ENCODE assay signal across 34 cellular contexts in genomic region chr22:47119181-47119580, GRCh38.
"Had no signal": no experiment of that assay in that cellular context is flagged by ENCODE, and none has a peak within 500 bp of the region (broad histone marks: within the 10 kb centered on the region; RNA-seq: fewer than 3 reads in every experiment).

No MANE protein-coding gene starts in this region.

- H3K27me3 ChIP-seq: brain microvascular endothelial cell, Peyer's patch had no signal

- H3K36me3 Mint-ChIP-seq: activated naive CD4-positive, alpha-beta T cell treated with anti-CD3 and anti-CD28 coated beads, Interleukin-2, amount 10 ng/mL, durations not matched to agents 7 days and 5 days; activated naive CD8-positive, alpha-beta T cell had no signal

- H3K4me3 Mint-ChIP-seq: activated CD8-positive, alpha-beta T cell treated with anti-CD3 and anti-CD28 coated beads, Interleukin-2, amount 10 ng/mL, durations not matched to agents 7 days and 5 days; activated naive CD4-positive, alpha-beta T cell treated with anti-CD3 and anti-CD28 coated beads, Interleukin-2, amount 10 ng/mL, durations not matched to agents 7 days and 5 days; activated naive CD8-positive, alpha-beta T cell; activated naive CD8-positive, alpha-beta T cell treated with anti-CD3 and anti-CD28 coated beads, Interleukin-2, amount 50 U/mL, for 24 hours; activated T-cell treated with anti-CD3 and anti-CD28 coated beads, Interleukin-2, amount 50 U/mL, for 24 hours; central memory CD8-positive, alpha-beta T cell; T-cell had no signal

- H3K9me3 Mint-ChIP-seq: activated naive CD4-positive, alpha-beta T cell treated with anti-CD3 and anti-CD28 coated beads, Interleukin-2, amount 10 ng/mL, durations not matched to agents 7 days and 5 days; activated naive CD8-positive, alpha-beta T cell treated with anti-CD3 and anti-CD28 coated beads, Interleukin-2, amount 50 U/mL, for 24 hours; activated T-cell treated with anti-CD3 and anti-CD28 coated beads, Interleukin-2, amount 50 U/mL, for 24 hours; central memory CD8-positive, alpha-beta T cell; T-cell had no signal

- ATAC-seq: activated CD8-positive, alpha-beta T cell treated with anti-CD3 and anti-CD28 coated beads, Interleukin-2, amount 10 ng/mL, durations not matched to agents 7 days and 5 days; activated naive CD8-positive, alpha-beta T cell treated with anti-CD3 and anti-CD28 coated beads, Interleukin-2, amount 50 U/mL, for 24 hours; PC-3; SK-N-SH treated with all-trans-retinoic acid at 6 μM for 48 hours; T-cell had no signal

- H3K27me3 Mint-ChIP-seq: activated naive CD4-positive, alpha-beta T cell treated with anti-CD3 and anti-CD28 coated beads, Interleukin-2, amount 10 ng/mL, durations not matched to agents 7 days and 5 days; activated naive CD8-positive, alpha-beta T cell; activated naive CD8-positive, alpha-beta T cell treated with anti-CD3 and anti-CD28 coated beads, Interleukin-2, amount 50 U/mL, for 24 hours; activated T-cell treated with anti-CD3 and anti-CD28 coated beads, Interleukin-2, amount 50 U/mL, for 24 hours; central memory CD8-positive, alpha-beta T cell; T-cell had no signal

- DNase-seq: activated CD4-positive, alpha-beta T cell treated with anti-CD3 and anti-CD28 coated beads for 1 hour; activated CD4-positive, alpha-beta T cell treated with anti-CD3 and anti-CD28 coated beads for 48 hours; activated CD4-positive, alpha-beta T cell treated with anti-CD3 and anti-CD28 coated beads, Interleukin-2, amount 50 U/mL, for 48 hours; activated CD4-positive, CD25-positive, alpha-beta regulatory T cell; activated CD8-positive, alpha-beta T cell treated with anti-CD3 and anti-CD28 coated beads, Interleukin-2, amount 10 ng/mL, durations not matched to agents 7 days and 5 days; activated effector memory CD4-positive, alpha-beta T cell treated with Interleukin-2 at 50 U/mL for 16 hours; activated naive CD4-positive, alpha-beta T cell treated with anti-CD3 and anti-CD28 coated beads, Interleukin-2, amount 10 ng/mL, durations not matched to agents 7 days and 5 days; activated naive CD8-positive, alpha-beta T cell treated with anti-CD3 and anti-CD28 coated beads, Interleukin-2, amount 50 U/mL, for 24 hours; activated T-cell treated with anti-CD3 and anti-CD28 coated beads, Interleukin-2, amount 50 U/mL, for 24 hours; anterior cingulate cortex; brain microvascular endothelial cell; Karpas-422; KBM-7; NCI-H1048; NCI-H1105 treated with DMSO at 0.1 percent for 48 hours; NCI-H1436; NCI-H1694; NCI-H1930; NCI-H2081 treated with DMSO at 0.1 percent for 48 hours; NCI-H510A; NCI-H526; NCI-H748 treated with DMSO at 0.1 percent for 48 hours; NK-92 treated with Interleukin-12 subunit alpha and Interleukin-12 subunit beta, amount 100 ng/mL, for 24 hours; PC-3; Peyer's patch; RPMI8226; SIG-M5; T-cell; T-helper 2 cell; T-helper 9 cell; WERI-Rb-1 had no signal

- H3K27ac ChIP-seq: brain microvascular endothelial cell, Peyer's patch, WERI-Rb-1 had no signal

- H3K4me1 Mint-ChIP-seq: activated naive CD4-positive, alpha-beta T cell treated with anti-CD3 and anti-CD28 coated beads, Interleukin-2, amount 10 ng/mL, durations not matched to agents 7 days and 5 days; activated naive CD8-positive, alpha-beta T cell treated with anti-CD3 and anti-CD28 coated beads, Interleukin-2, amount 50 U/mL, for 24 hours had no signal

- H3K4me3 ChIP-seq: Peyer's patch had no signal

- H3K27ac Mint-ChIP-seq: activated CD8-positive, alpha-beta T cell treated with anti-CD3 and anti-CD28 coated beads, Interleukin-2, amount 10 ng/mL, durations not matched to agents 7 days and 5 days; activated naive CD4-positive, alpha-beta T cell treated with anti-CD3 and anti-CD28 coated beads, Interleukin-2, amount 10 ng/mL, durations not matched to agents 7 days and 5 days; activated naive CD8-positive, alpha-beta T cell; activated naive CD8-positive, alpha-beta T cell treated with anti-CD3 and anti-CD28 coated beads, Interleukin-2, amount 50 U/mL, for 24 hours; activated T-cell treated with anti-CD3 and anti-CD28 coated beads, Interleukin-2, amount 50 U/mL, for 24 hours; T-cell had no signal

- H3K4me1 ChIP-seq: Peyer's patch had no signal

- H3K36me3 ChIP-seq: brain microvascular endothelial cell, Peyer's patch, WERI-Rb-1 had no signal

- H3K9me3 ChIP-seq: Peyer's patch had no signal
